8 cellular contexts compared by ENCODE assay signal in genomic region chr11:61890536-61891330, GRCh38. TPM values are rescaled to one million over a fixed set of nuclear protein-coding genes. Genes with fewer than 3 reads are reported as not detected.
DNase-seq lines count a peak whose midpoint lies in the region; ATAC-seq and TF ChIP-seq lines count a peak whose summit lies in the region.

No MANE protein-coding gene starts in this region.

- H4K20me1 ChIP-seq in SU-DHL-6 (ENCODE audit: low read depth, low read length) = no peaks in the 10 kb centered on the region

- H3K4me3 ChIP-seq in SU-DHL-6 (ENCODE audit: insufficient read depth, low read length, poor library complexity, severe bottlenecking) (peak overlapping the region; percentile 71), skin epidermis (peak overlapping the region; percentile 52 to 81 (median 73))

- H3K27ac Mint-ChIP-seq in immature natural killer cell = peak overlapping the region in 2 of 6 donors; percentile 35 to 82

- DNase-seq in AG08396 (ENCODE audit: low spot score) (peak; percentile 81), T47D (ENCODE audit: low read depth in 1 of 2, low spot score in 1 of 2) (peak; percentile 52 to 54), immature natural killer cell (peak; percentile 22 to 26 (median 24)), NCI-H2107 treated with DMSO at 0.1 percent for 48 hours (lab: John Stamatoyannopoulos, UW; ENCODE audit: unreplicated experiment) (no peak)

- H3K36me3 Mint-ChIP-seq in immature natural killer cell = no peaks in the 10 kb centered on the region

- peaks cover 7% of the 10 kb centered on the region; the same call in 1 of the 2 replicates for H3F3A ChIP-seq in SU-DHL-6 (ENCODE audit: insufficient read depth)

- H3K4me1 Mint-ChIP-seq in immature natural killer cell = peaks cover 5 to 6% of the 10 kb centered on the region in 2 donors

- in situ Hi-C loops in T47D (cut with HindIII; ENCODE audit: low pct_unique_long_range_greater_than_20kb, low sequenced_read_pairs) = no loop called here

- H3K9ac ChIP-seq in SU-DHL-6 (ENCODE audit: low read length) = peak overlapping the region; percentile 68

- no peaks in the 10 kb centered on the region for H3K9me3 ChIP-seq in SU-DHL-6 (ENCODE audit: insufficient read depth, low read length)

- H3K9me3 Mint-ChIP-seq in immature natural killer cell = no peaks in the 10 kb centered on the region

- no peaks in the 10 kb centered on the region for H3K36me3 ChIP-seq in SU-DHL-6 (ENCODE audit: low read length)

- peaks cover 0 to 9% (median 0%) of the 10 kb centered on the region in 3 donors for H3K27me3 Mint-ChIP-seq in immature natural killer cell (ENCODE audit: low read depth in 3 of 3)

- peak overlapping the region; percentile 74 to 88 (median 81) for H3K4me3 Mint-ChIP-seq in immature natural killer cell

- no peaks in the 10 kb centered on the region for H3K79me2 ChIP-seq in SU-DHL-6 (ENCODE audit: insufficient read depth, low read length)

- no peak for TF ChIP-seq CTCF in SU-DHL-6 (IDR thresholded peaks at IDR 0.05; ENCODE audit: insufficient read depth, low read length, poor library complexity, severe bottlenecking)

- H3K4me2 ChIP-seq in SU-DHL-6 (ENCODE audit: low read depth, low read length, poor library complexity, severe bottlenecking) = peak overlapping the region; percentile 65

- H3K27ac ChIP-seq in SU-DHL-6 (ENCODE audit: low read depth, low read length) (no peak overlapping the region), skin epidermis (peak overlapping the region in 19 of 21 experiments; percentile 9 to 85 (median 72))

- H2AFZ ChIP-seq in SU-DHL-6 (ENCODE audit: low read depth, low read length, severe bottlenecking) = peak overlapping the region; percentile 76

- no peaks in the 10 kb centered on the region for H3K27me3 ChIP-seq in SU-DHL-6 (ENCODE audit: low read length)

- H3K9me2 ChIP-seq in SU-DHL-6 (replicated peaks; ENCODE audit: insufficient read depth, low read length) = no peaks in the 10 kb centered on the region

- ATAC-seq in GM18873 (IDR thresholded peaks at IDR 0.05; ENCODE audit: low FRiP score, unreplicated experiment) (peak; percentile 7), HG03521 (IDR thresholded peaks at IDR 0.05; ENCODE audit: unreplicated experiment) (peak; percentile 14)

RNA-seq across cellular contexts. Expression of gene FADS3, which starts 0.6 kb away (rescaled TPM):
- 1 to 10 TPM; 3.2 to 6.2 (median 3.9) TPM for polyA plus RNA-seq in immature natural killer cell

RNA-seq across cellular contexts. Expression of gene RAB3IL1, which starts 26.6 kb away (rescaled TPM):
- polyA plus RNA-seq in immature natural killer cell = not detected

RNA-seq across cellular contexts. Expression of gene BEST1, which starts 59.4 kb away (rescaled TPM):
- 1 to 10 TPM in 2 of 3 donors, under 1 TPM in 1; 0.64 to 1.1 (median 1.0) TPM for polyA plus RNA-seq in immature natural killer cell
